Comparison of ENCODE assay signal across 8 cellular contexts in the genomic region with DNA sequence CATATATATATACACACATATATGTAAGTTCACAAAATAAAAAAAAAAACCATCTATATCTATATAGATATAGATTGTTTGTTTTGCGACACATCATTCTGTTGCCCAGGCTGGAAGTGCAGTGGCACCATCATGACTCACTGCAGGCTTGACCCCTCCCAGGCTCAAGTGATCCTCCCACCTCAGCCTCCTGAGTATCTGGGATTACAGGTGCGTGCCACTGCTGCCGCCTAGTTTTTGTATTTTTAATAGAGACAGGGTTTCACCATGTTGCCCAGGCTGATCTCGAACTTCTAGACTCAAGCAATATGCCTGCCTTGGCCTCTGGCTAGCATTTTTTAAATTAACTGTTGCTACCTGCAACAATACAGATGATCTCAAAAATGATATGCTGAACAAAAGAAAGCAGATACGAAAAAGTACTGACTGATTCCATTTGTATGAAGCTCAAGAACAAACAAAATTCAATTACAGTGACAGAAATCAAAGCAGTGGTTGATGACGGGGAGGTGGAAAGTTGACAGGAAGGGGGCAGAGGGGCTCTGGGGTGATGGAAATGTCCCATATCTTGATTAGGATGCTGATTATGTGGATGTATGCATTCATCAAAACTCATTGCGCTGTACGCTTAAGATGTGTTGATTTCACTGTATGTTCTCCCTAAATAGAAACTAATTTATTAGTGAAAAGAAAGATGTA. TPM values are rescaled to one million over a fixed set of nuclear protein-coding genes. Genes with fewer than 3 reads are reported as not detected.
DNase-seq lines count a peak whose midpoint lies in the region; ATAC-seq and TF ChIP-seq lines count a peak whose summit lies in the region.

No MANE protein-coding gene starts in this region.

- H3K36me3 ChIP-seq in endocrine pancreas (ENCODE audit: control insufficient read depth, insufficient read depth, low read length) (no peaks in the 10 kb centered on the region), urinary bladder (ENCODE audit: insufficient read depth) (no peaks in the 10 kb centered on the region), tibial nerve (no peaks in the 10 kb centered on the region), WERI-Rb-1 (no peaks in the 10 kb centered on the region)

- ATAC-seq in GM19452 (IDR thresholded peaks at IDR 0.05; ENCODE audit: unreplicated experiment): peak; percentile 6

- peak overlapping the region; percentile 57 for H3K27ac ChIP-seq in 22Rv1
- peak overlapping the region; percentile 39 for H3K27ac ChIP-seq in urinary bladder (ENCODE audit: low read depth)
- H3K27ac ChIP-seq in tibial nerve: peak overlapping the region in 2 of 4 donors; percentile 71 to 75
- no peak overlapping the region for H3K27ac ChIP-seq in WERI-Rb-1

- DNase-seq in SW480 (ENCODE audit: low spot score): peak; percentile 79
- DNase-seq in tibial nerve (ENCODE audit: low spot score in 2 of 2): no peak
- DNase-seq in SHP77 treated with DMSO at 0.1 percent for 48 hours (lab: John Stamatoyannopoulos, UW): no peak
- DNase-seq in WERI-Rb-1: no peak

- no peak for TF ChIP-seq POLR2A in tibial nerve (IDR thresholded peaks at IDR 0.05)

- H3K4me3 ChIP-seq in endocrine pancreas (ENCODE audit: control insufficient read depth, insufficient read depth, low read length): peak overlapping the region; percentile 32
- H3K4me3 ChIP-seq in urinary bladder (ENCODE audit: low read depth, low read length): no peak overlapping the region
- no peak overlapping the region for H3K4me3 ChIP-seq in tibial nerve
- H3K4me3 ChIP-seq in WERI-Rb-1 (ENCODE audit: low read depth, low read length): no peak overlapping the region

- WGBS in urinary bladder: 94% methylated on average over 8 of the region's 8 CpGs
- 93 to 95% methylated on average over 8 of the region's 8 CpGs for WGBS in tibial nerve, 2 donors

- TF ChIP-seq CTCF in 22Rv1 (IDR thresholded peaks at IDR 0.05) (0 out of 2 replicates have a peak, but pooled peaks have one; percentile 6), tibial nerve (IDR thresholded peaks at IDR 0.05) (no peak), WERI-Rb-1 (IDR thresholded peaks at IDR 0.05; ENCODE audit: low read depth, low read length) (no peak)

- H3K27me3 ChIP-seq in endocrine pancreas (ENCODE audit: control insufficient read depth, insufficient read depth, low read length) (no peaks in the 10 kb centered on the region), tibial nerve (no peaks in the 10 kb centered on the region), WERI-Rb-1 (ENCODE audit: insufficient read depth, low read depth, severe bottlenecking) (no peaks in the 10 kb centered on the region)

- no peak overlapping the region for H3K9ac ChIP-seq in endocrine pancreas (ENCODE audit: control insufficient read depth, insufficient read depth, low read length)

- H3K4me1 ChIP-seq in endocrine pancreas (ENCODE audit: control insufficient read depth, insufficient read depth, low read length) (peaks cover 11% of the 10 kb centered on the region), urinary bladder (ENCODE audit: insufficient read depth) (no peaks in the 10 kb centered on the region), tibial nerve (peaks cover 0 to 40% (median 19%) of the 10 kb centered on the region in 4 donors)

- H3K9me3 ChIP-seq in endocrine pancreas (ENCODE audit: control insufficient read depth, low read length) (no peaks in the 10 kb centered on the region), tibial nerve (no peaks in the 10 kb centered on the region), WERI-Rb-1 (ENCODE audit: severe bottlenecking) (no peaks in the 10 kb centered on the region)

- TF ChIP-seq EP300 in tibial nerve (IDR thresholded peaks at IDR 0.05): no peak

RNA-seq across cellular contexts. Expression of a gene that starts 49.6 kb away (rescaled TPM):
- total RNA-seq in urinary bladder (137 TPM), tibial nerve (10 to 100 TPM; 24.9 to 48.0 (median 36.8) TPM)
- polyA plus RNA-seq in urinary bladder: 15.8 TPM
